In genomic region chr20:23192469-23192868, GRCh38 we compare ENCODE assay signal across 9 cellular contexts.
"Had no signal": no experiment of that assay in that cellular context is flagged by ENCODE, and none has a peak within 500 bp of the region (broad histone marks: within the 10 kb centered on the region; RNA-seq: fewer than 3 reads in every experiment).

No MANE protein-coding gene starts in this region.

- FAIRE-seq: H1, H54, K562 had no signal

- ATAC-seq: GM23338, K562 had no signal

- H3K4me3 ChIP-seq: GM23338, K562 had no signal

- H3K27ac ChIP-seq: HL-60 had no signal

- H2AFZ ChIP-seq: GM23338 had no signal

- H3K4me2 ChIP-seq: GM23338 had no signal

- DNase-seq: H9, HCEC 1CT, IMR-90, KG1 had no signal
